8 cellular contexts compared by ENCODE assay signal in genomic region chr2:134120718-134121630, GRCh38.
A peak's percentile ranks its signal among the peaks of the same experiment; 100 is the strongest.
DNase-seq lines count a peak whose midpoint lies in the region; ATAC-seq and TF ChIP-seq lines count a peak whose summit lies in the region.

No MANE protein-coding gene starts in this region.

- DNase-seq in NCI-H510A (lab: John Stamatoyannopoulos, UW) (peak; percentile 36), NCI-H510A treated with DMSO at 0.1 percent for 48 hours (lab: John Stamatoyannopoulos, UW) (no peak), NCI-H460 (ENCODE audit: extremely low read depth, low read depth) (peak; percentile 28), endothelial cell (ENCODE audit: low spot score) (peak; percentile 61)
- DNase-seq in activated CD8-positive, alpha-beta memory T cell treated with anti-CD3 and anti-CD28 coated beads for 48 hours (ENCODE audit: low read depth in 2 of 3, low spot score in 2 of 3), result peak; percentile 18 to 37 (median 32)
- peak; percentile 73 for DNase-seq in stimulated activated CD8-positive, alpha-beta memory T cell treated with anti-CD3 and anti-CD28 coated beads, Interleukin-4, amount 100 ng/mL, for 48 hours

- peak overlapping the region; percentile 81 for H3K4me3 ChIP-seq in mononuclear cell (ENCODE audit: low read length)

- no peaks in the 10 kb centered on the region for H3K9me3 Mint-ChIP-seq in endothelial cell (ENCODE audit: unreplicated experiment)

- H3K27ac Mint-ChIP-seq in endothelial cell (ENCODE audit: unreplicated experiment), result no peak overlapping the region

- H3K36me3 Mint-ChIP-seq in endothelial cell (ENCODE audit: low read depth, unreplicated experiment), result peaks cover 10% of the 10 kb centered on the region

- peaks cover 7% of the 10 kb centered on the region for H3K27me3 Mint-ChIP-seq in endothelial cell (ENCODE audit: unreplicated experiment)

- peaks cover 48% of the 10 kb centered on the region for H3K4me1 Mint-ChIP-seq in endothelial cell (ENCODE audit: unreplicated experiment)

- no peaks in the 10 kb centered on the region for H3K9me3 ChIP-seq in mononuclear cell (ENCODE audit: low read depth, low read length)

- no peak for TF ChIP-seq CTCF in endothelial cell (IDR thresholded peaks at IDR 0.05; ENCODE audit: unreplicated experiment)

- peaks cover 59% of the 10 kb centered on the region for H3K4me1 ChIP-seq in mononuclear cell (ENCODE audit: insufficient read depth, low read length)

- peak overlapping the region; percentile 95 for H3K4me3 Mint-ChIP-seq in endothelial cell (ENCODE audit: unreplicated experiment)

- no peaks in the 10 kb centered on the region for H3K27me3 ChIP-seq in mononuclear cell (ENCODE audit: insufficient read depth, low read length)

- peak; percentile 54 for ATAC-seq in HG02852 (IDR thresholded peaks at IDR 0.05; ENCODE audit: unreplicated experiment)
